Comparison of ENCODE assay signal across 20 cellular contexts in the genomic region with DNA sequence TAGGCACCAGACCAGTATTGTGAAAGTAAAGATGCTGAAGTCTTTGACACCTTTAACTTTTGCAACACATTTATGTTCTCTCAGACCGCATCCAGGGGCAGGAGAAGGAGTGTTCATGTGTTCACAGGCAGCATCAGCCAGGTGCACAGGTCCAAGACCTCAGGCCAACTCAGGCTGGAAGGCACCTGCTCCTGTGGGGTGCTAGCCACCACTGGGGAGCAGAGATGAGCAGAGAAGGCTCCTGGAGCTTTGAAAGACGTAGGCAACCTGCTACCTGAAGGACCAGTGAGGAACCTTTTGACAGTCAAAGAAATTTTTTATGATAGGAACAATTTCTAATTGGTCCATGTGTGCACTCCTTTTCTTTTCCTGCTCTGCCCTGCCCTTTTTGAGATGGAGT.
"Had no signal": no experiment of that assay in that cellular context is flagged by ENCODE, and none has a peak within 500 bp of the region (broad histone marks: within the 10 kb centered on the region; RNA-seq: fewer than 3 reads in every experiment).

No MANE protein-coding gene starts in this region.

- DNase-seq: activated CD4-positive, alpha-beta T cell treated with anti-CD3 and anti-CD28 coated beads for 1 hour; activated CD4-positive, alpha-beta T cell treated with anti-CD3 and anti-CD28 coated beads, Interleukin-2, amount 50 U/mL, for 1 hour; activated CD8-positive, alpha-beta T cell treated with anti-CD3 and anti-CD28 coated beads, Interleukin-2, amount 10 ng/mL, durations not matched to agents 7 days and 5 days; activated gamma-delta T cell; activated naive CD4-positive, alpha-beta T cell treated with anti-CD3 and anti-CD28 coated beads, Interleukin-2, amount 50 U/mL, for 16 hours; activated naive CD8-positive, alpha-beta T cell treated with anti-CD3 and anti-CD28 coated beads, Interleukin-2, amount 50 U/mL, for 24 hours; aorta; foreskin keratinocyte; immature natural killer cell; left lung; naive thymus-derived CD4-positive, alpha-beta T cell; retina; sigmoid colon; stimulated activated CD4-positive, alpha-beta T cell treated with anti-CD3 and anti-CD28 coated beads, Interleukin-2, amount 100 ng/mL, for 48 hours; stimulated activated CD8-positive, alpha-beta memory T cell treated with anti-CD3 and anti-CD28 coated beads, Interleukin-4, amount 100 ng/mL, for 48 hours; stimulated activated naive B cell treated with anti-CD40 and anti-IgM and Interleukin-4, amounts not matched to agents 10 μg/mL and 1 μg/mL and 100 μg/mL, for 72 hours; T-helper 9 cell; testis had no signal

- H3K27me3 ChIP-seq: foreskin keratinocyte, hepatocyte, left lung, sigmoid colon, testis had no signal

- H2AFZ ChIP-seq: hepatocyte had no signal

- H3K27ac ChIP-seq: foreskin keratinocyte, hepatocyte, left lung, testis had no signal

- H3K9me3 ChIP-seq: left lung, sigmoid colon, testis had no signal

- H3K36me3 ChIP-seq: left lung, sigmoid colon had no signal

- H3K4me3 ChIP-seq: hepatocyte, left lung, lung, sigmoid colon, testis had no signal

- H3K4me1 ChIP-seq: foreskin keratinocyte had no signal

- H3K4me2 ChIP-seq: hepatocyte had no signal

- ATAC-seq: activated CD8-positive, alpha-beta T cell treated with anti-CD3 and anti-CD28 coated beads, Interleukin-2, amount 10 ng/mL, durations not matched to agents 7 days and 5 days; activated naive CD8-positive, alpha-beta T cell treated with anti-CD3 and anti-CD28 coated beads, Interleukin-2, amount 50 U/mL, for 24 hours; foreskin keratinocyte; left lung; naive thymus-derived CD4-positive, alpha-beta T cell; stimulated activated naive B cell treated with anti-CD40 and anti-IgM and Interleukin-4, amounts not matched to agents 10 μg/mL and 1 μg/mL and 100 μg/mL, for 72 hours had no signal
